Comparison of ENCODE assay signal across 8 cellular contexts in the genomic region with DNA sequence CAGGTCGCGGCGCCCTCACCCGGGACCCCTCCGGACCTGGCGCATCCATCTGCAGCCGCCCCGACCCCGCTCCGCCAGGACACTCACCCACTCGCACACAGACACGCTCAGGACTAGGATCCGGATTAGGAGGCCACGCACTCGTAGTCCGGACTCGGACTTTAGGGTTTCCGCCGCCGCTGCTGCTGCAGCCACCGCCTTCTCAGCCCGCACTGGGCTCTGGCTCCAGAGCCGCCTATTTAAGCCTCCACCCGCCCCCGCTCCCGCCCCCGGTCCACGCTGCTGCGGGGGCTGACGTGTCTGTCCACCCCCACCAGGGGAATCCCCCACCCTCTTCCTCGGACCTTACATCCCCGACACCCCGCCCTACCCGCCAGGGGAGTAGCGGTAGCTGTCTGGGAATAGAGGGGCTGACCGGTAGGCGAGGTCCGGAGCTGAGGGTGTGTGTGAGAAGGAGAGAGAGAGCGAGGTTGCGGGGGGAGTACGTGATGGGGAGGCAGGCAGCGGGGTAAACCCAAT. TPM values are rescaled to one million over a fixed set of nuclear protein-coding genes. Genes with fewer than 3 reads are reported as not detected.
DNase-seq lines count a peak whose midpoint lies in the region; ATAC-seq lines count a peak whose summit lies in the region.

A gene with protein sequence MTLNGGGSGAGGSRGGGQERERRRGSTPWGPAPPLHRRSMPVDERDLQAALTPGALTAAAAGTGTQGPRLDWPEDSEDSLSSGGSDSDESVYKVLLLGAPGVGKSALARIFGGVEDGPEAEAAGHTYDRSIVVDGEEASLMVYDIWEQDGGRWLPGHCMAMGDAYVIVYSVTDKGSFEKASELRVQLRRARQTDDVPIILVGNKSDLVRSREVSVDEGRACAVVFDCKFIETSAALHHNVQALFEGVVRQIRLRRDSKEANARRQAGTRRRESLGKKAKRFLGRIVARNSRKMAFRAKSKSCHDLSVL (minus strand): TSS at position 214 of the 519 bp plus-strand sequence. CDS start 356 bp downstream, outside the sequence.

- DNase-seq in CD8-positive, alpha-beta memory T cell, result peak in 1 of 5 donors; percentile 21
- DNase-seq in dermis blood vessel endothelial cell (peak; percentile 29), pons (ENCODE audit: low spot score) (no peak), islet precursor cell (no peak)

- H3K9me3 ChIP-seq in CD8-positive, alpha-beta memory T cell (ENCODE audit: low read length), result no peaks in the 10 kb centered on the region
- H3K9me3 ChIP-seq in HUES64 (ENCODE audit: insufficient read depth, low read depth, low read length) (no peaks in the 10 kb centered on the region), mesodermal cell (ENCODE audit: control insufficient read depth, low read length) (no peaks in the 10 kb centered on the region)

- 5% methylated on average over 35 of the region's 42 CpGs for WGBS in HUES64
- WGBS in mesodermal cell (ENCODE audit: insufficient coverage in 2 of 2), 2 experiments, result 8% methylated on average over 20 to 26 of the region's 42 CpGs

- no peak within 1 kb of the TSS for H3K9ac ChIP-seq in HUES64 (ENCODE audit: low read depth, low read length)

- peak within 1 kb of the TSS; percentile 52 to 76 (median 72) for H3K4me3 Mint-ChIP-seq in CD8-positive, alpha-beta memory T cell

- peaks cover 13% of the 10 kb centered on the region for H3K27me3 ChIP-seq in CD8-positive, alpha-beta memory T cell (ENCODE audit: insufficient read depth, low read length, poor library complexity, severe bottlenecking)
- H3K27me3 ChIP-seq in HUES64 (ENCODE audit: insufficient read depth, low read length), result peaks cover 51% of the 10 kb centered on the region

- H3K27me3 Mint-ChIP-seq in CD8-positive, alpha-beta memory T cell, result peaks cover 30 to 42% of the 10 kb centered on the region in 2 donors

- peak within 1 kb of the TSS in 2 of 8 donors; percentile 34 to 63 for H3K27ac Mint-ChIP-seq in CD8-positive, alpha-beta memory T cell

- no peak within 1 kb of the TSS for H3K4me3 ChIP-seq in CD8-positive, alpha-beta memory T cell (ENCODE audit: low read length)
- H3K4me3 ChIP-seq in HUES64 (ENCODE audit: low read length), result peak within 1 kb of the TSS; percentile 48
- H3K4me3 ChIP-seq in mesodermal cell (ENCODE audit: extremely low read depth, insufficient read depth, low read length, poor library complexity, severe bottlenecking), result peak within 1 kb of the TSS; percentile 20

- H3K4me1 ChIP-seq in CD8-positive, alpha-beta memory T cell (ENCODE audit: insufficient read depth, low read length), result no peaks in the 10 kb centered on the region
- H3K4me1 ChIP-seq in HUES64 (ENCODE audit: insufficient read depth, low read length) (0 out of 2 replicates have a peak, but pooled peaks cover 4% of the 10 kb centered on the region), mesodermal cell (ENCODE audit: control insufficient read depth, insufficient read depth, low read length, poor library complexity, severe bottlenecking) (peaks cover 5% of the 10 kb centered on the region)

- H3K36me3 ChIP-seq in CD8-positive, alpha-beta memory T cell (ENCODE audit: insufficient read depth, low read length), result no peaks in the 10 kb centered on the region
- no peaks in the 10 kb centered on the region for H3K36me3 ChIP-seq in HUES64 (ENCODE audit: insufficient read depth, low read length)
- H3K36me3 ChIP-seq in mesodermal cell (ENCODE audit: control insufficient read depth, insufficient read depth, low read length), result peaks cover 2% of the 10 kb centered on the region

- H3K4me1 Mint-ChIP-seq in CD8-positive, alpha-beta memory T cell, result peaks cover 0 to 12% (median 2%) of the 10 kb centered on the region in 3 donors

- POLR2A ChIA-PET in CD8-positive, alpha-beta memory T cell (lab: Charles Lee), result interaction anchor here (0.7 kb wide), 1 partner anchor 9 kb away, joined by 4 read pairs; a partner anchor contains a TSS

- no peak within 1 kb of the TSS for H3K27ac ChIP-seq in CD8-positive, alpha-beta memory T cell (ENCODE audit: low read depth, low read length)
- no peak within 1 kb of the TSS for H3K27ac ChIP-seq in HUES64 (ENCODE audit: low read depth, low read length)
- no peak within 1 kb of the TSS for H3K27ac ChIP-seq in mesodermal cell (ENCODE audit: low read depth, low read length, severe bottlenecking)

- no peaks in the 10 kb centered on the region for H3K9me3 Mint-ChIP-seq in CD8-positive, alpha-beta memory T cell

- CTCF ChIA-PET in CD8-positive, alpha-beta memory T cell (lab: Charles Lee), result interaction anchor here (0.9 to 1.1 kb wide), 2 partner anchors 30 to 45 kb away, joined by 3 to 4 read pairs; a partner anchor contains a TSS

- ATAC-seq in GM18873 (IDR thresholded peaks at IDR 0.05; ENCODE audit: low FRiP score, unreplicated experiment), result no peak
- ATAC-seq in HG03521 (IDR thresholded peaks at IDR 0.05; ENCODE audit: unreplicated experiment), result no peak

- no peaks in the 10 kb centered on the region for H3K36me3 Mint-ChIP-seq in CD8-positive, alpha-beta memory T cell

RNA-seq across cellular contexts. Expression of the gene that starts here (rescaled TPM):
- total RNA-seq in CD8-positive, alpha-beta memory T cell, result under 1 TPM; 0.60 to 0.88 TPM
- not detected for polyA plus RNA-seq in CD8-positive, alpha-beta memory T cell
- not detected for polyA plus RNA-seq in HUES64 (2013, experiment 1 of 2)
- 0.51 TPM for polyA plus RNA-seq in HUES64 (2013, experiment 2 of 2)
- 0.84 and 1.9 TPM in 2 replicates for total RNA-seq in dermis blood vessel endothelial cell
- 0.77 TPM for polyA plus RNA-seq in mesodermal cell (2013, experiment 1 of 2)
- 1.1 TPM for polyA plus RNA-seq in mesodermal cell (2013, experiment 2 of 2)
